ENCODE assay signal across 1 cellular context in the genomic region with DNA sequence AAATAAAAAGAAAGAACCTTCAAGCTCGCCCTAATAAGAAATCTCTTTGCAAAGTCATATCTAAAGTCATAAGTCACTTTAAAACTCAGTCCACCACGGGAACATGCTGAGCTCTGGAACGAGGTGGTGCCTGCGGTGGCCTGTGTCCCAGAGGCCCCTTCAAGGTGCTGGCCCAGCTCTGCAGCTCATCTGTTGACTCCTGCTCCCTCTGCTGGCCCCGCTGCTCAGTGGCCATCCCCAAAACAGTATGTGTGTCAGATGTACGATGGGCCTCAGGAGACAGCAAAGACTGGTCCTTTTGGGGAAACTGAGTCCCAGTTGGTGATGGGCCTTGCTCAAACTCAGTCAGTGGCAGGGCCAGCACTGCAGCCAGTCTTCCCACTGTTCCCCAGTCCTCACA.
TF ChIP-seq lines count a peak whose summit lies in the region.

No MANE protein-coding gene starts in this region.

TF ChIP-seq in K562, 482 proteins besides CTCF, POLR2A, EP300 and RAD21 (continued from another document):
- TF ChIP-seq, protein P1, sequence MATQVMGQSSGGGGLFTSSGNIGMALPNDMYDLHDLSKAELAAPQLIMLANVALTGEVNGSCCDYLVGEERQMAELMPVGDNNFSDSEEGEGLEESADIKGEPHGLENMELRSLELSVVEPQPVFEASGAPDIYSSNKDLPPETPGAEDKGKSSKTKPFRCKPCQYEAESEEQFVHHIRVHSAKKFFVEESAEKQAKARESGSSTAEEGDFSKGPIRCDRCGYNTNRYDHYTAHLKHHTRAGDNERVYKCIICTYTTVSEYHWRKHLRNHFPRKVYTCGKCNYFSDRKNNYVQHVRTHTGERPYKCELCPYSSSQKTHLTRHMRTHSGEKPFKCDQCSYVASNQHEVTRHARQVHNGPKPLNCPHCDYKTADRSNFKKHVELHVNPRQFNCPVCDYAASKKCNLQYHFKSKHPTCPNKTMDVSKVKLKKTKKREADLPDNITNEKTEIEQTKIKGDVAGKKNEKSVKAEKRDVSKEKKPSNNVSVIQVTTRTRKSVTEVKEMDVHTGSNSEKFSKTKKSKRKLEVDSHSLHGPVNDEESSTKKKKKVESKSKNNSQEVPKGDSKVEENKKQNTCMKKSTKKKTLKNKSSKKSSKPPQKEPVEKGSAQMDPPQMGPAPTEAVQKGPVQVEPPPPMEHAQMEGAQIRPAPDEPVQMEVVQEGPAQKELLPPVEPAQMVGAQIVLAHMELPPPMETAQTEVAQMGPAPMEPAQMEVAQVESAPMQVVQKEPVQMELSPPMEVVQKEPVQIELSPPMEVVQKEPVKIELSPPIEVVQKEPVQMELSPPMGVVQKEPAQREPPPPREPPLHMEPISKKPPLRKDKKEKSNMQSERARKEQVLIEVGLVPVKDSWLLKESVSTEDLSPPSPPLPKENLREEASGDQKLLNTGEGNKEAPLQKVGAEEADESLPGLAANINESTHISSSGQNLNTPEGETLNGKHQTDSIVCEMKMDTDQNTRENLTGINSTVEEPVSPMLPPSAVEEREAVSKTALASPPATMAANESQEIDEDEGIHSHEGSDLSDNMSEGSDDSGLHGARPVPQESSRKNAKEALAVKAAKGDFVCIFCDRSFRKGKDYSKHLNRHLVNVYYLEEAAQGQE (CRISPR knock-in tag; IDR thresholded peaks at IDR 0.05; ENCODE audit: low read depth) = no peak
- TF ChIP-seq, protein P2, sequence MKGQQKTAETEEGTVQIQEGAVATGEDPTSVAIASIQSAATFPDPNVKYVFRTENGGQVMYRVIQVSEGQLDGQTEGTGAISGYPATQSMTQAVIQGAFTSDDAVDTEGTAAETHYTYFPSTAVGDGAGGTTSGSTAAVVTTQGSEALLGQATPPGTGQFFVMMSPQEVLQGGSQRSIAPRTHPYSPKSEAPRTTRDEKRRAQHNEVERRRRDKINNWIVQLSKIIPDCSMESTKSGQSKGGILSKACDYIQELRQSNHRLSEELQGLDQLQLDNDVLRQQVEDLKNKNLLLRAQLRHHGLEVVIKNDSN (CRISPR knock-in tag; IDR thresholded peaks at IDR 0.05) = no peak
- no peak for TF ChIP-seq FOXJ2 (tag; IDR thresholded peaks at IDR 0.05)
- TF ChIP-seq, protein P3, sequence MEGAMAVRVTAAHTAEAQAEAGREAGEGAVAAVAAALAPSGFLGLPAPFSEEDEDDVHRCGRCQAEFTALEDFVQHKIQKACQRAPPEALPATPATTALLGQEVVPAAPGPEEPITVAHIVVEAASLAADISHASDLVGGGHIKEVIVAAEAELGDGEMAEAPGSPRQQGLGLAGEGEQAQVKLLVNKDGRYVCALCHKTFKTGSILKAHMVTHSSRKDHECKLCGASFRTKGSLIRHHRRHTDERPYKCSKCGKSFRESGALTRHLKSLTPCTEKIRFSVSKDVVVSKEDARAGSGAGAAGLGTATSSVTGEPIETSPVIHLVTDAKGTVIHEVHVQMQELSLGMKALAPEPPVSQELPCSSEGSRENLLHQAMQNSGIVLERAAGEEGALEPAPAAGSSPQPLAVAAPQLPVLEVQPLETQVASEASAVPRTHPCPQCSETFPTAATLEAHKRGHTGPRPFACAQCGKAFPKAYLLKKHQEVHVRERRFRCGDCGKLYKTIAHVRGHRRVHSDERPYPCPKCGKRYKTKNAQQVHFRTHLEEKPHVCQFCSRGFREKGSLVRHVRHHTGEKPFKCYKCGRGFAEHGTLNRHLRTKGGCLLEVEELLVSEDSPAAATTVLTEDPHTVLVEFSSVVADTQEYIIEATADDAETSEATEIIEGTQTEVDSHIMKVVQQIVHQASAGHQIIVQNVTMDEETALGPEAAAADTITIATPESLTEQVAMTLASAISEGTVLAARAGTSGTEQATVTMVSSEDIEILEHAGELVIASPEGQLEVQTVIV (CRISPR knock-in tag; IDR thresholded peaks at IDR 0.05; ENCODE audit: borderline replicate concordance) = no peak
- no peak for TF ChIP-seq ARHGAP35 (IDR thresholded peaks at IDR 0.05; ENCODE audit: partially characterized antibody)
- no peak for TF ChIP-seq NFIX (CRISPR knock-in tag; IDR thresholded peaks at IDR 0.05; ENCODE audit: low read depth)
- TF ChIP-seq TCF7 (IDR thresholded peaks at IDR 0.05; ENCODE audit: borderline replicate concordance) = no peak
- no peak for TF ChIP-seq ARID2 (IDR thresholded peaks at IDR 0.05)
- no peak for TF ChIP-seq PML (IDR thresholded peaks at IDR 0.05; ENCODE audit: low read length)
- no peak for TF ChIP-seq CEBPB (tag; IDR thresholded peaks at IDR 0.05)
- no peak for TF ChIP-seq SP2 (IDR thresholded peaks at IDR 0.05; ENCODE audit: extremely low read depth, low read depth, low read length, poor library complexity, severe bottlenecking)
- no peak for TF ChIP-seq TEAD1 (CRISPR knock-in tag; IDR thresholded peaks at IDR 0.05)
